In the genomic region with DNA sequence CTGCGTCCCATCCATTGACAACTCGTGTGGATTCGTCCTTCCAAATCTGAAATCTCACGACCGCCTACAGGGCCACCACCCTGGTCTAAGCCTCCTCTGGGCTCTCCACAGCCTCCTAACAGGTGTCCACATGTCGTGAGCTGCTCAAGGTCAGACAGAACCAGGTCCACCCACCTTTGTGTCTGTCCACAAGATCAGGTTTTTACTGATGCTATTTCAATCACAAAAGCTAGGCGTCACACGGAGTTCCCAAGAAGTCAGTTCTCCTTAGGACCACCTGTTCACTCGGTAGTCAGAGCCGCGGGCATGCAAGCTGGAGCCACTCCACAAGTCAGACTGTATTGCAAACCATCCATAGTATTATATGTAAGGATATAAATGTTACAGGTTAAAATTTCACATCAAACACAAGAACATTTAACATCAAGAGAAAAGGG, we compare ENCODE assay signal across 8 cellular contexts. TPM values are rescaled to one million over a fixed set of nuclear protein-coding genes. Genes with fewer than 3 reads are reported as not detected.
A peak's percentile ranks its signal among the peaks of the same experiment; 100 is the strongest.
DNase-seq lines count a peak whose midpoint lies in the region; ATAC-seq and TF ChIP-seq lines count a peak whose summit lies in the region.

No MANE protein-coding gene starts in this region.

- TF ChIP-seq CTCF in CD8-positive, alpha-beta T cell (IDR thresholded peaks at IDR 0.05), result no peak
- TF ChIP-seq CTCF in ovary (IDR thresholded peaks at IDR 0.05), result no peak

- 49 to 60% (median 50%) methylated on average over 11 of the region's 11 CpGs for WGBS in ovary, 3 donors

- H3K4me3 ChIP-seq in CD8-positive, alpha-beta T cell (ENCODE audit: low read depth, low read length), result peak overlapping the region; percentile 69
- peak overlapping the region; percentile 75 for H3K4me3 ChIP-seq in NT2/D1 (ENCODE audit: insufficient read length, low read depth)
- H3K4me3 ChIP-seq in ovary, result peak overlapping the region; percentile 59

- H3K4me3 Mint-ChIP-seq in CD8-positive, alpha-beta T cell, result peak overlapping the region; percentile 87
- H3K4me3 Mint-ChIP-seq in effector memory CD8-positive, alpha-beta T cell, result peak overlapping the region; percentile 86 to 87

- DNase-seq in CD8-positive, alpha-beta T cell, result no peak
- DNase-seq in NT2/D1 (ENCODE audit: low read depth, low spot score) (no peak), ovary (no peak)
- DNase-seq in effector memory CD8-positive, alpha-beta T cell, result no peak
- no peak for DNase-seq in effector CD4-positive, alpha-beta T cell

- H3K9ac ChIP-seq in NT2/D1 (ENCODE audit: insufficient read length, low read depth), result no peak overlapping the region

- TF ChIP-seq POLR2A in ovary (IDR thresholded peaks at IDR 0.05), result no peak

- TF ChIP-seq EP300 in ovary (IDR thresholded peaks at IDR 0.05), result no peak

- peaks cover 7% of the 10 kb centered on the region for H3K36me3 Mint-ChIP-seq in CD8-positive, alpha-beta T cell
- H3K36me3 Mint-ChIP-seq in effector memory CD8-positive, alpha-beta T cell (ENCODE audit: insufficient read depth), result peaks cover 13% of the 10 kb centered on the region

- H3K4me1 Mint-ChIP-seq in CD8-positive, alpha-beta T cell (ENCODE audit: low read depth), result peaks cover 35% of the 10 kb centered on the region
- H3K4me1 Mint-ChIP-seq in effector memory CD8-positive, alpha-beta T cell (ENCODE audit: low read depth in 2 of 2), result peaks cover 17 to 25% of the 10 kb centered on the region in 2 donors

- ATAC-seq in CD8-positive, alpha-beta T cell, result no peak
- peak; percentile 1 for ATAC-seq in effector memory CD8-positive, alpha-beta T cell (replicated peaks)
- ATAC-seq in GM21529 (IDR thresholded peaks at IDR 0.05; ENCODE audit: unreplicated experiment) (no peak), GM19035 (IDR thresholded peaks at IDR 0.05; ENCODE audit: unreplicated experiment) (no peak), HG02970 (IDR thresholded peaks at IDR 0.05; ENCODE audit: low FRiP score, unreplicated experiment) (no peak)

- intact Hi-C loops in CD8-positive, alpha-beta T cell (cut with DNase I, micrococcal nuclease), result loop anchor here (1.0 to 5.0 kb wide), 4 partner anchors 17 to 303 kb away; a partner anchor contains a TSS
- intact Hi-C loops in ovary (cut with DNase I), result loop anchor here in 1 of 4 donors (10.0 kb wide), 1 partner anchor 275 kb away; no protein-coding TSS in a partner anchor

- H3K9me3 ChIP-seq in CD8-positive, alpha-beta T cell (ENCODE audit: low read length), result no peaks in the 10 kb centered on the region
- H3K9me3 ChIP-seq in NT2/D1 (ENCODE audit: insufficient read depth, low read length) (no peaks in the 10 kb centered on the region), ovary (no peaks in the 10 kb centered on the region)

- POLR2A ChIA-PET in CD8-positive, alpha-beta T cell (lab: Charles Lee), result interaction anchor here (0.8 to 2.0 kb wide), 7 partner anchors 9 to 276 kb away, joined by 3 to 8 read pairs (median 3); a partner anchor contains a TSS

- no peaks in the 10 kb centered on the region for H3K9me3 Mint-ChIP-seq in CD8-positive, alpha-beta T cell
- H3K9me3 Mint-ChIP-seq in effector memory CD8-positive, alpha-beta T cell, result no peaks in the 10 kb centered on the region

- CTCF ChIA-PET in CD8-positive, alpha-beta T cell (lab: Charles Lee), result interaction anchor here (0.9 to 3.6 kb wide), 28 partner anchors 8 to 285 kb away, joined by 3 to 22 read pairs (median 5); a partner anchor contains a TSS

- H3K36me3 ChIP-seq in CD8-positive, alpha-beta T cell (ENCODE audit: insufficient read depth, low read length), result no peaks in the 10 kb centered on the region
- H3K36me3 ChIP-seq in NT2/D1 (ENCODE audit: insufficient read depth, insufficient read length, low read length) (peaks cover 11% of the 10 kb centered on the region), ovary (no peaks in the 10 kb centered on the region)

- no peak overlapping the region for H3K27ac ChIP-seq in CD8-positive, alpha-beta T cell (ENCODE audit: low read depth, low read length)
- H3K27ac ChIP-seq in ovary, result peak overlapping the region in 1 of 2 donors; percentile 64

- peak overlapping the region; percentile 94 for H3K27ac Mint-ChIP-seq in CD8-positive, alpha-beta T cell
- peak overlapping the region; percentile 86 to 89 for H3K27ac Mint-ChIP-seq in effector memory CD8-positive, alpha-beta T cell

- no peaks in the 10 kb centered on the region for H3K27me3 Mint-ChIP-seq in CD8-positive, alpha-beta T cell (ENCODE audit: low read depth)
- H3K27me3 Mint-ChIP-seq in effector memory CD8-positive, alpha-beta T cell, result peaks cover 19 to 29% of the 10 kb centered on the region in 2 donors

- H3K27me3 ChIP-seq in CD8-positive, alpha-beta T cell (ENCODE audit: insufficient read depth, low read length), result no peaks in the 10 kb centered on the region
- H3K27me3 ChIP-seq in NT2/D1 (ENCODE audit: insufficient read depth, insufficient read length) (peaks cover 27% of the 10 kb centered on the region), ovary (no peaks in the 10 kb centered on the region)

- H3K4me1 ChIP-seq in CD8-positive, alpha-beta T cell (ENCODE audit: insufficient read depth, low read length), result peaks cover 36% of the 10 kb centered on the region
- H3K4me1 ChIP-seq in NT2/D1 (ENCODE audit: insufficient read depth, insufficient read length), result peaks cover 3% of the 10 kb centered on the region
- H3K4me1 ChIP-seq in ovary (ENCODE audit: insufficient read depth), result peaks cover 3% of the 10 kb centered on the region

RNA-seq across cellular contexts. Expression of a gene that starts 0.5 kb away (rescaled TPM):
- 10 to 100 TPM; 19.6 to 26.8 TPM for total RNA-seq in CD8-positive, alpha-beta T cell
- total RNA-seq in ovary, result 100 to 1,000 TPM in 1 of 7 donors, 10 to 100 TPM in 6; 25.0 to 120 (median 44.7) TPM
- polyA plus RNA-seq in ovary, result 10 to 100 TPM; 13.6 to 55.5 TPM

RNA-seq across cellular contexts. Expression of a gene that starts 13.5 kb away (rescaled TPM):
- under 1 TPM in 1 of 2 experiments, not detected in 1; 0.08 TPM for total RNA-seq in CD8-positive, alpha-beta T cell
- total RNA-seq in ovary, result under 1 TPM in 2 of 7 donors, not detected in 5; 0.03 to 0.11 TPM
- under 1 TPM in 1 of 2 donors, not detected in 1; 0.06 TPM for polyA plus RNA-seq in ovary

RNA-seq across cellular contexts. Expression of a gene that starts 47.8 kb away (rescaled TPM):
- total RNA-seq in CD8-positive, alpha-beta T cell, result 10 to 100 TPM; 72.0 to 77.2 TPM
- total RNA-seq in ovary, result 10 to 100 TPM; 24.2 to 44.5 (median 33.0) TPM
- 10 to 100 TPM; 15.9 to 20.8 TPM for polyA plus RNA-seq in ovary

RNA-seq across cellular contexts. Expression of a gene that starts 58.8 kb away (rescaled TPM):
- total RNA-seq in CD8-positive, alpha-beta T cell, result 10 to 100 TPM; 26.1 TPM
- 10 to 100 TPM; 21.0 to 73.3 (median 38.0) TPM for total RNA-seq in ovary
- 10 to 100 TPM; 26.6 to 26.9 TPM for polyA plus RNA-seq in ovary
